8 cellular contexts compared by ENCODE assay signal in the genomic region with DNA sequence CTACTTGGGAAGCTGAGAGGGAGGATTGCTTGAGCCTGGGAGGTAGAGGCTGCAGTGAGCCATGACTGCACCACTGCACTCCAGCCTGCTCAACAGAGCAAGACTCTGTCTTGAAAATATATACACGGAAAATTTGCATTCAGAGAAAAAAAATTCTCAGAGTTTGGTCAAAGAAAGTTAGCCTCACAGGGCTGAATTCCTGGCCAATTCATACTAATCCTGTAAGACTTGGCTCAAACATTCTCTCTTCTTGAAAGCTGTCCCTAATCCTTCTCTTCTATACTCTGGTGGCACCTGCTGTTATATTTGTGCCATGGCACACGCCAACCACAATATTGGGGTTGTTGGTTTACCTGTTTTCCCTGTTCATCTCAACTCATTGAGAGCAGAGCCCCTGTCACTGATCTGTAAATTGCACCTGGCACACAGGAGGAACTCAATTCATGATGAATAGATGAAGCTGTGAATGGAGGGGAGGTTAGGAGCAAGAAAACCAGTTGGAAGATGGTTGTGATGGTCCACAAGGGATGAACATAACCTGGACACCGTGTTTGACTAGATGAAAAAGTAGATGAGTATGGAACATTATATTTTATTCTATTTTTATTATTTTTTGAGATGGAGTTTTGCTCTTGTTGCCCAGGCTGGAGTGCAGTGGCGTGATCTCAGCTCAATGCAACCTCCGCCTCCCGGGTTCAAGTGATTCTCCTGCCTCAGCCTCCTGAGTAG. TPM values are rescaled to one million over a fixed set of nuclear protein-coding genes. Genes with fewer than 3 reads are reported as not detected.
DNase-seq lines count a peak whose midpoint lies in the region; ATAC-seq and TF ChIP-seq lines count a peak whose summit lies in the region.

No MANE protein-coding gene starts in this region.

- H3K27ac ChIP-seq in Peyer's patch: peak overlapping the region in 1 of 4 donors; percentile 59

- H3K4me3 ChIP-seq in GM06990 (replicated peaks; ENCODE audit: low read depth, low read length) (no peak overlapping the region), Peyer's patch (no peak overlapping the region)

- H3K27me3 ChIP-seq in GM06990 (replicated peaks; ENCODE audit: control insufficient read depth, insufficient read depth, low read length): no peaks in the 10 kb centered on the region
- no peaks in the 10 kb centered on the region for H3K27me3 ChIP-seq in Peyer's patch

- TF ChIP-seq CTCF in GM06990 (IDR thresholded peaks at IDR 0.05; ENCODE audit: insufficient read depth, low read length, poor library complexity, severe bottlenecking) (peak; percentile 54), Peyer's patch (IDR thresholded peaks at IDR 0.05) (peak in 4 of 6 experiments; percentile 34 to 96 (median 92))

- H3K4me1 ChIP-seq in Peyer's patch: peaks cover 0 to 37% (median 3%) of the 10 kb centered on the region in 4 donors

- no peak for TF ChIP-seq EP300 in Ishikawa (IDR thresholded peaks at IDR 0.05; ENCODE audit: borderline replicate concordance)

- ATAC-seq in HG03159 (IDR thresholded peaks at IDR 0.05; ENCODE audit: unreplicated experiment) (no peak), GM21528 (IDR thresholded peaks at IDR 0.05; ENCODE audit: low FRiP score, unreplicated experiment) (no peak)

- H3K36me3 ChIP-seq in GM06990 (ENCODE audit: control insufficient read depth, insufficient read depth, low read length): no peaks in the 10 kb centered on the region
- no peaks in the 10 kb centered on the region for H3K36me3 ChIP-seq in Peyer's patch

- no peak for TF ChIP-seq POLR2A in Peyer's patch (IDR thresholded peaks at IDR 0.05)

- DNase-seq in GM06990 (ENCODE audit: extremely low read depth, insufficient read length): no peak
- peak in 1 of 3 donors; percentile 59 for DNase-seq in Peyer's patch
- peak; percentile 17 for DNase-seq in foreskin melanocyte
- no peak for DNase-seq in stimulated activated CD4-positive, alpha-beta T cell treated with anti-CD3 and anti-CD28 coated beads, Interleukin-1b, Interleukin-23, amount 100 ng/mL, for 48 hours
- no peak for DNase-seq in HEK293T (ENCODE audit: extremely low spot score)

- POLR2A ChIA-PET in HEK293T (lab: Yijun Ruan, JAX): no interaction called here

- TF ChIP-seq RAD21 in Ishikawa (IDR thresholded peaks at IDR 0.05; ENCODE audit: low read depth): peak; percentile 85

- H3K9me3 ChIP-seq in Peyer's patch: no peaks in the 10 kb centered on the region

- CTCF ChIA-PET in HEK293T (lab: Yijun Ruan, JAX): no interaction called here

TF ChIP-seq in Ishikawa, 13 proteins besides CTCF, POLR2A, EP300 and RAD21:
- TF ChIP-seq TEAD4 (IDR thresholded peaks at IDR 0.05): no peak
- no peak for TF ChIP-seq TAF1 (IDR thresholded peaks at IDR 0.05; ENCODE audit: low read depth)
- no peak for TF ChIP-seq NFIC (IDR thresholded peaks at IDR 0.05)
- no peak for TF ChIP-seq FOXM1 (IDR thresholded peaks at IDR 0.05; ENCODE audit: borderline replicate concordance, low read depth)
- no peak for TF ChIP-seq ZBTB7A (IDR thresholded peaks at IDR 0.05; ENCODE audit: low read depth)
- no peak for TF ChIP-seq CEBPB (IDR thresholded peaks at IDR 0.05)
- TF ChIP-seq, protein P1, sequence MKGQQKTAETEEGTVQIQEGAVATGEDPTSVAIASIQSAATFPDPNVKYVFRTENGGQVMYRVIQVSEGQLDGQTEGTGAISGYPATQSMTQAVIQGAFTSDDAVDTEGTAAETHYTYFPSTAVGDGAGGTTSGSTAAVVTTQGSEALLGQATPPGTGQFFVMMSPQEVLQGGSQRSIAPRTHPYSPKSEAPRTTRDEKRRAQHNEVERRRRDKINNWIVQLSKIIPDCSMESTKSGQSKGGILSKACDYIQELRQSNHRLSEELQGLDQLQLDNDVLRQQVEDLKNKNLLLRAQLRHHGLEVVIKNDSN (IDR thresholded peaks at IDR 0.05): no peak
- TF ChIP-seq TCF12 (IDR thresholded peaks at IDR 0.05; ENCODE audit: low read depth): no peak
- TF ChIP-seq EGR1 (IDR thresholded peaks at IDR 0.05): no peak
- TF ChIP-seq, protein P2, sequence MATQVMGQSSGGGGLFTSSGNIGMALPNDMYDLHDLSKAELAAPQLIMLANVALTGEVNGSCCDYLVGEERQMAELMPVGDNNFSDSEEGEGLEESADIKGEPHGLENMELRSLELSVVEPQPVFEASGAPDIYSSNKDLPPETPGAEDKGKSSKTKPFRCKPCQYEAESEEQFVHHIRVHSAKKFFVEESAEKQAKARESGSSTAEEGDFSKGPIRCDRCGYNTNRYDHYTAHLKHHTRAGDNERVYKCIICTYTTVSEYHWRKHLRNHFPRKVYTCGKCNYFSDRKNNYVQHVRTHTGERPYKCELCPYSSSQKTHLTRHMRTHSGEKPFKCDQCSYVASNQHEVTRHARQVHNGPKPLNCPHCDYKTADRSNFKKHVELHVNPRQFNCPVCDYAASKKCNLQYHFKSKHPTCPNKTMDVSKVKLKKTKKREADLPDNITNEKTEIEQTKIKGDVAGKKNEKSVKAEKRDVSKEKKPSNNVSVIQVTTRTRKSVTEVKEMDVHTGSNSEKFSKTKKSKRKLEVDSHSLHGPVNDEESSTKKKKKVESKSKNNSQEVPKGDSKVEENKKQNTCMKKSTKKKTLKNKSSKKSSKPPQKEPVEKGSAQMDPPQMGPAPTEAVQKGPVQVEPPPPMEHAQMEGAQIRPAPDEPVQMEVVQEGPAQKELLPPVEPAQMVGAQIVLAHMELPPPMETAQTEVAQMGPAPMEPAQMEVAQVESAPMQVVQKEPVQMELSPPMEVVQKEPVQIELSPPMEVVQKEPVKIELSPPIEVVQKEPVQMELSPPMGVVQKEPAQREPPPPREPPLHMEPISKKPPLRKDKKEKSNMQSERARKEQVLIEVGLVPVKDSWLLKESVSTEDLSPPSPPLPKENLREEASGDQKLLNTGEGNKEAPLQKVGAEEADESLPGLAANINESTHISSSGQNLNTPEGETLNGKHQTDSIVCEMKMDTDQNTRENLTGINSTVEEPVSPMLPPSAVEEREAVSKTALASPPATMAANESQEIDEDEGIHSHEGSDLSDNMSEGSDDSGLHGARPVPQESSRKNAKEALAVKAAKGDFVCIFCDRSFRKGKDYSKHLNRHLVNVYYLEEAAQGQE (IDR thresholded peaks at IDR 0.05; ENCODE audit: low read depth): no peak
- TF ChIP-seq, protein P3, sequence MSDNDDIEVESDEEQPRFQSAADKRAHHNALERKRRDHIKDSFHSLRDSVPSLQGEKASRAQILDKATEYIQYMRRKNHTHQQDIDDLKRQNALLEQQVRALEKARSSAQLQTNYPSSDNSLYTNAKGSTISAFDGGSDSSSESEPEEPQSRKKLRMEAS (IDR thresholded peaks at IDR 0.05): no peak
TF ChIP-seq in Ishikawa: peak in this region for 0.

TF ChIP-seq in HEK293T, 16 proteins besides CTCF, POLR2A, EP300 and RAD21:
- TF ChIP-seq SP1 (IDR thresholded peaks at IDR 0.05) (no peak), LEF1 (IDR thresholded peaks at IDR 0.05; ENCODE audit: borderline replicate concordance) (no peak), L3MBTL2 (conservative IDR thresholded peaks at IDR 0.05) (no peak), ZNF384 (IDR thresholded peaks at IDR 0.05) (no peak), TARDBP (IDR thresholded peaks at IDR 0.05) (no peak), FOXM1 (IDR thresholded peaks at IDR 0.05; ENCODE audit: borderline replicate concordance) (no peak), HDGF (IDR thresholded peaks at IDR 0.05; ENCODE audit: borderline replicate concordance) (no peak), FOXK2 (IDR thresholded peaks at IDR 0.05) (no peak), FOXA1 (IDR thresholded peaks at IDR 0.05) (no peak), BHLHE40 (IDR thresholded peaks at IDR 0.05; ENCODE audit: borderline replicate concordance) (no peak), NFRKB (IDR thresholded peaks at IDR 0.05) (no peak), ELF4 (IDR thresholded peaks at IDR 0.05) (no peak), SUZ12 (IDR thresholded peaks at IDR 0.05) (no peak), CTBP1 (IDR thresholded peaks at IDR 0.05; ENCODE audit: borderline replicate concordance) (no peak), ARNT (IDR thresholded peaks at IDR 0.05) (no peak)
- TF ChIP-seq, protein P4, sequence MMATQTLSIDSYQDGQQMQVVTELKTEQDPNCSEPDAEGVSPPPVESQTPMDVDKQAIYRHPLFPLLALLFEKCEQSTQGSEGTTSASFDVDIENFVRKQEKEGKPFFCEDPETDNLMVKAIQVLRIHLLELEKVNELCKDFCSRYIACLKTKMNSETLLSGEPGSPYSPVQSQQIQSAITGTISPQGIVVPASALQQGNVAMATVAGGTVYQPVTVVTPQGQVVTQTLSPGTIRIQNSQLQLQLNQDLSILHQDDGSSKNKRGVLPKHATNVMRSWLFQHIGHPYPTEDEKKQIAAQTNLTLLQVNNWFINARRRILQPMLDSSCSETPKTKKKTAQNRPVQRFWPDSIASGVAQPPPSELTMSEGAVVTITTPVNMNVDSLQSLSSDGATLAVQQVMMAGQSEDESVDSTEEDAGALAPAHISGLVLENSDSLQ (IDR thresholded peaks at IDR 0.05): no peak
TF ChIP-seq in HEK293T: peak in this region for 0.

RNA-seq across cellular contexts. Expression of a gene that starts 36.8 kb away (rescaled TPM):
- 10 to 100 TPM; 17.0 to 31.4 (median 21.7) TPM for total RNA-seq in Peyer's patch

RNA-seq across cellular contexts. Expression of a gene that starts 40.7 kb away (rescaled TPM):
- total RNA-seq in Peyer's patch: 10 to 100 TPM; 27.2 to 52.0 (median 45.3) TPM
